Comparison of ENCODE assay signal across 17 cellular contexts in the genomic region with DNA sequence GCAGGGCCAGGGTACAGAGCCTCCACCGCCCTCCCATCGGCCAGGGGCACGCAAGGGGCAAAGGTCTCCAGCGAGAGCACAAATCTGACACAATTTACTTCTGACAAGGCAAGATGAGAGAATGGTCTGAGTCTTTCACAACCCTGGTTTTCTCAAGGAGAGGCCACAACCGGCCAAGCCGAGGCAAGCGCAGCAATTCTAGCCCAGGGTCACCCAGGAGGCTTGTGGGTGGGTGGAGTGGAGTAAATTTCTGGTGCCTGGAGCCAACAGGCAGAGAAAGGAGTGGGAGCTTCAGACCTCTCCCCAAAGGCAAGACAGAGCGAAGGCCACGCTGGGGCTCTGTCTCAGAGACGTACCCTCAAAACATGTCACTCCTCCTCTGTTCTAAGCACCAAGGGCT. TPM values are rescaled to one million over a fixed set of nuclear protein-coding genes. Genes with fewer than 3 reads are reported as not detected.
DNase-seq lines count a peak whose midpoint lies in the region; ATAC-seq and TF ChIP-seq lines count a peak whose summit lies in the region.
"Had no signal": no experiment of that assay in that cellular context is flagged by ENCODE, and none has a peak within 500 bp of the region (broad histone marks: within the 10 kb centered on the region; RNA-seq: fewer than 3 reads in every experiment).

No MANE protein-coding gene starts in this region.

- no peaks in the 10 kb centered on the region for H3K27me3 ChIP-seq in CD4-positive, alpha-beta memory T cell (ENCODE audit: insufficient read depth, low read length)
- H3K27me3 ChIP-seq: colonic mucosa had no signal

- H3K36me3 ChIP-seq in CD4-positive, alpha-beta memory T cell (ENCODE audit: insufficient read depth, low read length) = peaks cover 33% of the 10 kb centered on the region
- H3K36me3 ChIP-seq: colonic mucosa had no signal

- intact Hi-C loops in CD4-positive, alpha-beta memory T cell (cut with micrococcal nuclease) = no loop called here
- intact Hi-C loops in posterior cingulate gyrus (cut with DNase I) = no loop called here

- no peak overlapping the region for H3K4me3 ChIP-seq in CD4-positive, alpha-beta memory T cell (ENCODE audit: low read length in 2 of 2)
- H3K4me3 ChIP-seq: colonic mucosa had no signal

- peaks cover 0 to 2% (median 0%) of the 10 kb centered on the region in 8 donors for H3K9me3 Mint-ChIP-seq in CD4-positive, alpha-beta memory T cell
- H3K9me3 Mint-ChIP-seq in central memory CD8-positive, alpha-beta T cell = no peaks in the 10 kb centered on the region
- no peaks in the 10 kb centered on the region for H3K9me3 Mint-ChIP-seq in osteocyte (ENCODE audit: unreplicated experiment)
- H3K9me3 Mint-ChIP-seq: activated naive CD8-positive, alpha-beta T cell treated with anti-CD3 and anti-CD28 coated beads, Interleukin-2, amount 10 ng/mL, durations not matched to agents 7 days and 5 days; mesothelial cell of epicardium had no signal

- CTCF ChIA-PET in CD4-positive, alpha-beta memory T cell (lab: Charles Lee; ENCODE audit: partially characterized antibody) = interaction anchor here (1.3 kb wide), 1 partner anchor 14 kb away, joined by 4 read pairs; the partner anchor contains the start of gene PEX16
- CTCF ChIA-PET in RWPE1 (lab: Yijun Ruan, JAX) = interaction anchor here (0.5 kb wide), 1 partner anchor 1375 kb away, joined by 3 read pairs; no protein-coding TSS in a partner anchor

- no peaks in the 10 kb centered on the region for H3K27me3 Mint-ChIP-seq in CD4-positive, alpha-beta memory T cell
- no peaks in the 10 kb centered on the region for H3K27me3 Mint-ChIP-seq in central memory CD8-positive, alpha-beta T cell
- H3K27me3 Mint-ChIP-seq in osteocyte (ENCODE audit: unreplicated experiment) = no peaks in the 10 kb centered on the region
- H3K27me3 Mint-ChIP-seq: activated naive CD8-positive, alpha-beta T cell treated with anti-CD3 and anti-CD28 coated beads, Interleukin-2, amount 10 ng/mL, durations not matched to agents 7 days and 5 days had no signal

- peak overlapping the region; percentile 78 to 98 (median 87) for H3K27ac Mint-ChIP-seq in CD4-positive, alpha-beta memory T cell
- peak overlapping the region; percentile 91 for H3K27ac Mint-ChIP-seq in central memory CD8-positive, alpha-beta T cell (ENCODE audit: low read depth)
- no peak overlapping the region for H3K27ac Mint-ChIP-seq in osteocyte (ENCODE audit: unreplicated experiment)

- peaks cover 13 to 30% of the 10 kb centered on the region in 2 donors for H3K36me3 Mint-ChIP-seq in CD4-positive, alpha-beta memory T cell
- H3K36me3 Mint-ChIP-seq in central memory CD8-positive, alpha-beta T cell (ENCODE audit: insufficient read depth) = peaks cover 46% of the 10 kb centered on the region
- peaks cover 21% of the 10 kb centered on the region for H3K36me3 Mint-ChIP-seq in osteocyte (ENCODE audit: unreplicated experiment)
- H3K36me3 Mint-ChIP-seq: activated naive CD8-positive, alpha-beta T cell treated with anti-CD3 and anti-CD28 coated beads, Interleukin-2, amount 10 ng/mL, durations not matched to agents 7 days and 5 days had no signal

- POLR2A ChIA-PET in CD4-positive, alpha-beta memory T cell (lab: Charles Lee; ENCODE audit: partially characterized antibody) = interaction anchor here (6.2 kb wide), 1 partner anchor 14 kb away, joined by 77 read pairs; the partner anchor contains the start of gene PEX16
- POLR2A ChIA-PET in RWPE1 (lab: Yijun Ruan, JAX; ENCODE audit: low non-redundant PET) = interaction anchor here (1.0 kb wide), 1 partner anchor 10 kb away, joined by 4 read pairs; the partner anchor contains the start of gene LARGE2

- no peak for TF ChIP-seq CTCF in RWPE1 (conservative IDR thresholded peaks at IDR 0.05; ENCODE audit: low read depth)
- no peak for TF ChIP-seq CTCF in osteocyte (IDR thresholded peaks at IDR 0.05)

- peaks cover 42% of the 10 kb centered on the region for H3K4me1 ChIP-seq in CD4-positive, alpha-beta memory T cell (ENCODE audit: insufficient read depth, low read length)
- H3K4me1 ChIP-seq: colonic mucosa had no signal

- no peak overlapping the region for H3K4me3 Mint-ChIP-seq in CD4-positive, alpha-beta memory T cell
- H3K4me3 Mint-ChIP-seq in central memory CD8-positive, alpha-beta T cell = peak overlapping the region; percentile 38
- H3K4me3 Mint-ChIP-seq in osteocyte (ENCODE audit: unreplicated experiment) = no peak overlapping the region
- H3K4me3 Mint-ChIP-seq: mesothelial cell of epicardium had no signal

- DNase-seq in CD4-positive, alpha-beta memory T cell = no peak
- DNase-seq in RWPE1 (ENCODE audit: low spot score) = no peak
- DNase-seq in central memory CD8-positive, alpha-beta T cell (ENCODE audit: low spot score in 2 of 2) = no peak
- peak; percentile 81 for DNase-seq in osteocyte (ENCODE audit: extremely low spot score, unreplicated experiment)
- DNase-seq in NCI-H446 treated with DMSO at 0.1 percent for 48 hours (lab: John Stamatoyannopoulos, UW) = no peak
- no peak for DNase-seq in globus pallidus (ENCODE audit: low spot score)
- DNase-seq in NCI-H2107 treated with DMSO at 0.1 percent for 48 hours (lab: John Stamatoyannopoulos, UW; ENCODE audit: unreplicated experiment) = no peak
- DNase-seq in posterior cingulate gyrus = no peak
- DNase-seq: activated CD4-positive, alpha-beta T cell treated with anti-CD3 and anti-CD28 coated beads, Interleukin-2, amount 50 U/mL, for 48 hours; activated naive CD8-positive, alpha-beta T cell treated with anti-CD3 and anti-CD28 coated beads, Interleukin-2, amount 10 ng/mL, durations not matched to agents 7 days and 5 days; AML-193; colonic mucosa; NCI-H345; retina; stimulated activated CD4-positive, alpha-beta T cell treated with anti-CD3 and anti-CD28 coated beads, Interleukin-2, amount 100 ng/mL, for 48 hours had no signal

- no peaks in the 10 kb centered on the region for H3K9me3 ChIP-seq in CD4-positive, alpha-beta memory T cell (ENCODE audit: control insufficient read depth in 1 of 2, low read length in 2 of 2)
- H3K9me3 ChIP-seq: colonic mucosa had no signal

- no peak for ATAC-seq in central memory CD8-positive, alpha-beta T cell (replicated peaks; ENCODE audit: extremely low read depth, poor library complexity, severe bottlenecking)

- H3K27ac ChIP-seq in CD4-positive, alpha-beta memory T cell (ENCODE audit: low read depth, low read length) = peak overlapping the region; percentile 7
- peak overlapping the region; percentile 100 for H3K27ac ChIP-seq in RWPE1
- H3K27ac ChIP-seq: colonic mucosa had no signal

- peaks cover 23 to 52% (median 38%) of the 10 kb centered on the region in 4 donors for H3K4me1 Mint-ChIP-seq in CD4-positive, alpha-beta memory T cell
- H3K4me1 Mint-ChIP-seq in central memory CD8-positive, alpha-beta T cell = peaks cover 34% of the 10 kb centered on the region
- H3K4me1 Mint-ChIP-seq in osteocyte (ENCODE audit: unreplicated experiment) = peaks cover 8% of the 10 kb centered on the region

RNA-seq across cellular contexts. Expression of gene LARGE2, which starts 9.3 kb away (rescaled TPM):
- 1 to 10 TPM; 4.2 to 5.1 TPM for total RNA-seq in CD4-positive, alpha-beta memory T cell
- polyA plus RNA-seq in CD4-positive, alpha-beta memory T cell = 1 to 10 TPM; 3.1 to 8.6 TPM
- not detected in 2 replicates for total RNA-seq in osteocyte
- total RNA-seq: H4 had no signal

RNA-seq across cellular contexts. Expression of gene PEX16, which starts 14.1 kb away (rescaled TPM):
- total RNA-seq in CD4-positive, alpha-beta memory T cell = 10 to 100 TPM; 53.0 to 62.7 TPM
- polyA plus RNA-seq in CD4-positive, alpha-beta memory T cell = 10 to 100 TPM; 49.6 to 71.5 TPM
- total RNA-seq in osteocyte = 24.5 and 24.8 TPM in 2 replicates

RNA-seq across cellular contexts. Expression of gene FREY1, which starts 24.7 kb away (rescaled TPM):
- 1 to 10 TPM; 4.5 to 4.8 TPM for total RNA-seq in CD4-positive, alpha-beta memory T cell
- not detected for polyA plus RNA-seq in CD4-positive, alpha-beta memory T cell
- 0.81 and 1.5 TPM in 2 replicates for total RNA-seq in osteocyte
- total RNA-seq: H4 had no signal

RNA-seq across cellular contexts. Expression of gene MAPK8IP1, which starts 46.3 kb away (rescaled TPM):
- total RNA-seq in CD4-positive, alpha-beta memory T cell = under 1 TPM; 0.73 to 0.86 TPM
- under 1 TPM; 0.06 to 0.08 TPM for polyA plus RNA-seq in CD4-positive, alpha-beta memory T cell
- 9.8 and 10.1 TPM in 2 replicates for total RNA-seq in osteocyte
